ENCODE assay signal across 9 cellular contexts in genomic region chr3:30626443-30627181, GRCh38. TPM values are rescaled to one million over a fixed set of nuclear protein-coding genes. Genes with fewer than 3 reads are reported as not detected.
DNase-seq lines count a peak whose midpoint lies in the region; ATAC-seq and TF ChIP-seq lines count a peak whose summit lies in the region.
"Had no signal": no experiment of that assay in that cellular context is flagged by ENCODE, and none has a peak within 500 bp of the region (broad histone marks: within the 10 kb centered on the region; RNA-seq: fewer than 3 reads in every experiment).

No MANE protein-coding gene starts in this region.

- H3K27ac Mint-ChIP-seq in activated CD8-positive, alpha-beta T cell treated with anti-CD3 and anti-CD28 coated beads for 36 hours: peak overlapping the region; percentile 98

- intact Hi-C loops in activated CD8-positive, alpha-beta T cell treated with anti-CD3 and anti-CD28 coated beads for 36 hours (cut with micrococcal nuclease): loop anchor here (5.0 kb wide), 1 partner anchor 279 kb away; no protein-coding TSS in a partner anchor
- intact Hi-C loops in stomach (cut with DNase I; ENCODE audit: low total_unique reads): no loop called here

- no peak for ATAC-seq in activated CD8-positive, alpha-beta T cell treated with anti-CD3 and anti-CD28 coated beads for 36 hours
- ATAC-seq in HG02884 (IDR thresholded peaks at IDR 0.05; ENCODE audit: unreplicated experiment) (no peak), HG02610 (IDR thresholded peaks at IDR 0.05; ENCODE audit: unreplicated experiment) (no peak), HG02798 (IDR thresholded peaks at IDR 0.05; ENCODE audit: poor library complexity, unreplicated experiment) (no peak)

- H3K4me1 Mint-ChIP-seq in activated CD8-positive, alpha-beta T cell treated with anti-CD3 and anti-CD28 coated beads for 36 hours (ENCODE audit: low read depth): peaks cover 87% of the 10 kb centered on the region

- peak overlapping the region; percentile 26 for H3K4me3 Mint-ChIP-seq in activated CD8-positive, alpha-beta T cell treated with anti-CD3 and anti-CD28 coated beads for 36 hours

- H3K9me3 ChIP-seq in right atrium auricular region: no peaks in the 10 kb centered on the region
- no peaks in the 10 kb centered on the region for H3K9me3 ChIP-seq in stomach
- H3K9me3 ChIP-seq: prostate gland had no signal

- no peaks in the 10 kb centered on the region for H3K27me3 Mint-ChIP-seq in activated CD8-positive, alpha-beta T cell treated with anti-CD3 and anti-CD28 coated beads for 36 hours

- H3K27ac ChIP-seq in right atrium auricular region (peak overlapping the region; percentile 62 to 70), stomach (peak overlapping the region; percentile 44 to 80 (median 73))
- H3K27ac ChIP-seq: prostate gland had no signal

- no peak for TF ChIP-seq EP300 in stomach (IDR thresholded peaks at IDR 0.05)

- H3K36me3 ChIP-seq in right atrium auricular region (peaks cover 18% of the 10 kb centered on the region), stomach (peaks cover 7 to 29% (median 16%) of the 10 kb centered on the region in 4 donors)
- H3K36me3 ChIP-seq: prostate gland had no signal

- H3K4me3 ChIP-seq in right atrium auricular region (no peak overlapping the region), stomach (no peak overlapping the region)
- H3K4me3 ChIP-seq: prostate gland had no signal

- H3K36me3 Mint-ChIP-seq in activated CD8-positive, alpha-beta T cell treated with anti-CD3 and anti-CD28 coated beads for 36 hours (ENCODE audit: low read depth): peaks cover 70% of the 10 kb centered on the region

- TF ChIP-seq POLR2A in stomach (IDR thresholded peaks at IDR 0.05): no peak

- POLR2A ChIA-PET in activated CD8-positive, alpha-beta T cell treated with anti-CD3 and anti-CD28 coated beads for 36 hours (lab: Charles Lee): interaction anchor here (5.7 kb wide), 1 partner anchor 19 kb away, joined by 35 read pairs; the partner anchor contains the start of gene TGFBR2

- WGBS in stomach, 5 donors: 68 to 75% (median 69%) methylated on average over 5 of the region's 5 CpGs

- TF ChIP-seq CTCF in activated CD8-positive, alpha-beta T cell treated with anti-CD3 and anti-CD28 coated beads for 36 hours (IDR thresholded peaks at IDR 0.05): no peak
- no peak for TF ChIP-seq CTCF in right atrium auricular region (IDR thresholded peaks at IDR 0.05)
- no peak for TF ChIP-seq CTCF in stomach (IDR thresholded peaks at IDR 0.05)

- H3K4me1 ChIP-seq in right atrium auricular region (peaks cover 0 to 87% of the 10 kb centered on the region in 2 donors), stomach (peaks cover 66 to 99% (median 87%) of the 10 kb centered on the region in 4 donors)
- H3K4me1 ChIP-seq: prostate gland had no signal

- H3K9me3 Mint-ChIP-seq in activated CD8-positive, alpha-beta T cell treated with anti-CD3 and anti-CD28 coated beads for 36 hours: no peaks in the 10 kb centered on the region

- CTCF ChIA-PET in activated CD8-positive, alpha-beta T cell treated with anti-CD3 and anti-CD28 coated beads for 36 hours (lab: Charles Lee): no interaction called here

- H3K27me3 ChIP-seq in right atrium auricular region (no peaks in the 10 kb centered on the region), stomach (no peaks in the 10 kb centered on the region)

- DNase-seq in NCI-H82 (lab: John Stamatoyannopoulos, UW) (peak; percentile 8), NCI-H82 treated with DMSO at 0.1 percent for 48 hours (lab: John Stamatoyannopoulos, UW; ENCODE audit: unreplicated experiment) (no peak), right atrium auricular region (ENCODE audit: low spot score) (no peak), stomach (no peak)
- DNase-seq in activated CD8-positive, alpha-beta T cell treated with anti-CD3 and anti-CD28 coated beads for 36 hours: no peak

RNA-seq across cellular contexts. Expression of gene TGFBR2, which starts 20.2 kb away (rescaled TPM):
- total RNA-seq in activated CD8-positive, alpha-beta T cell treated with anti-CD3 and anti-CD28 coated beads for 36 hours: 10 to 100 TPM; 49.1 to 50.0 TPM
- total RNA-seq in right atrium auricular region (100 to 1,000 TPM; 205 to 210 TPM), stomach (100 to 1,000 TPM in 2 of 5 donors, 10 to 100 TPM in 3; 59.1 to 115 (median 89.3) TPM)
- polyA plus RNA-seq in stomach: 10 to 100 TPM; 13.7 to 44.1 (median 27.4) TPM
